In the genomic region with DNA sequence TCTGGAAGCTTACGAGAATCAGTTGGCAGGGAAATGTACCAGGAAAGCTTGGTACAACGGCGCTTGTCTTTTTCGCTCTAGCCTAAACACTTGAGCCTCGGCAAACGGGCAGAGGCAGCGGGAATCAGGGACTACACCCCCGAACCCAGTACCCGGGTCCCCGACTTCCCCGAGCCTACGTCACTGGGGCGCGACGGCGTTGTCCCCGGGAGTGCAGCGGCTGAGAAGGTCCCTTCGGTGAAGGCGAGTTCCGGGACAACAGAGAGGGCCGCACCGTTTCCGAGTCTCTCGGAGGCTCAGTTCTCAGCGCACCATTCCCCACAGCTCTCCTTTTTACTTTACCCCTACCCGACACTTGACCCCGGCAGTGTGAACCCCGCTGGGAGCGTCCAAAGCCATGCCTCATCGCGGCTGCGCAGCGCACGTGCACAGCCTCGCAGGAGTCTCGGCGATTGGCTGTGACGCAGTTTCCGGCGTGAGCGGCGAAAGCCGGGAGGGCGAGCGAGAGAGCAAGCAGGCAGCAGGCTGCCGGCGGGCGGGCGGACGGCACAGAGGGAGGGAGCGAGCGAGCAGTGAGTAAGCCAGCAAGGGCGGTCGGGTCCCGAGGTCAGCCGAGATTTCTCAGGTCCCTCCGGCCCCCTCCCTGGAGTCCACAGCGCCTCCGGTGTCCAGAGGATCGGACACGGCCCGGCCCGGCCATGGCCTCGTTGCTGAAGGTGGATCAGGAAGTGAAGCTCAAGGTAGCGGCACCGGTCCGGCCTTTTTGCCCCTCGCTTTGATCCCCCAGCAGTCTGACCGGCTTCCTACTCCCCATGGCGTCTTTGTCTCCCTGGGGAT, we compare ENCODE assay signal across 8 cellular contexts. TPM values are rescaled to one million over a fixed set of nuclear protein-coding genes. Genes with fewer than 3 reads are reported as not detected.
A peak's percentile ranks its signal among the peaks of the same experiment; 100 is the strongest.
DNase-seq lines count a peak whose midpoint lies in the region; ATAC-seq and TF ChIP-seq lines count a peak whose summit lies in the region.

A gene with protein sequence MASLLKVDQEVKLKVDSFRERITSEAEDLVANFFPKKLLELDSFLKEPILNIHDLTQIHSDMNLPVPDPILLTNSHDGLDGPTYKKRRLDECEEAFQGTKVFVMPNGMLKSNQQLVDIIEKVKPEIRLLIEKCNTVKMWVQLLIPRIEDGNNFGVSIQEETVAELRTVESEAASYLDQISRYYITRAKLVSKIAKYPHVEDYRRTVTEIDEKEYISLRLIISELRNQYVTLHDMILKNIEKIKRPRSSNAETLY (plus strand): TSS at position 464 of the 837 bp plus-strand sequence. CDS start 235 bp downstream, at position 699.

- POLR2A ChIA-PET in PC-3 (lab: Charles Lee; ENCODE audit: unreplicated experiment): interaction anchor here (0.5 to 0.6 kb wide), 2 partner anchors 9 to 228 kb away, joined by 3 to 8 read pairs; a partner anchor contains a TSS

- CTCF ChIA-PET in PC-3 (lab: Charles Lee): interaction anchor here (0.6 kb wide), 1 partner anchor 529 kb away, joined by 3 read pairs; no protein-coding TSS in a partner anchor

- H3K4me1 Mint-ChIP-seq in IgD-negative memory B cell: peaks cover 12 to 17% (median 14%) of the 10 kb centered on the region in 3 donors
- peaks cover 34% of the 10 kb centered on the region for H3K4me1 Mint-ChIP-seq in activated T-cell treated with anti-CD3 and anti-CD28 coated beads, Interleukin-2, amount 50 U/mL, for 24 hours (ENCODE audit: low read depth)

- no peaks in the 10 kb centered on the region for H3F3A ChIP-seq in PC-3 (ENCODE audit: low read length, unreplicated experiment)

- H3K9ac ChIP-seq in PC-3 (ENCODE audit: low read length) (peak within 1 kb of the TSS; percentile 99), muscle layer of colon (ENCODE audit: low read length) (peak within 1 kb of the TSS; percentile 72)

- no peak for TF ChIP-seq CTCF in PC-3 (conservative IDR thresholded peaks at IDR 0.05; ENCODE audit: low read depth, low read length)

- peak within 1 kb of the TSS; percentile 99 to 100 (median 99) for H3K27ac Mint-ChIP-seq in IgD-negative memory B cell
- H3K27ac Mint-ChIP-seq in activated T-cell treated with anti-CD3 and anti-CD28 coated beads, Interleukin-2, amount 50 U/mL, for 24 hours: peak within 1 kb of the TSS; percentile 99

- peak; percentile 82 for ATAC-seq in GM21528 (IDR thresholded peaks at IDR 0.05; ENCODE audit: low FRiP score, unreplicated experiment)
- ATAC-seq in PC-3: peak; percentile 91

- H3K4me3 Mint-ChIP-seq in IgD-negative memory B cell: peak within 1 kb of the TSS; percentile 96 to 99 (median 98)
- H3K4me3 Mint-ChIP-seq in activated T-cell treated with anti-CD3 and anti-CD28 coated beads, Interleukin-2, amount 50 U/mL, for 24 hours: peak within 1 kb of the TSS; percentile 95

- H3K9me3 ChIP-seq in PC-3 (ENCODE audit: low read length) (no peaks in the 10 kb centered on the region), esophagus (ENCODE audit: control insufficient read depth in 2 of 2, insufficient read depth in 1 of 2, low read depth in 1 of 2, low read length in 1 of 2) (no peaks in the 10 kb centered on the region), muscle layer of colon (ENCODE audit: low read length) (no peaks in the 10 kb centered on the region)

- H3K27me3 Mint-ChIP-seq in IgD-negative memory B cell: no peaks in the 10 kb centered on the region
- no peaks in the 10 kb centered on the region for H3K27me3 Mint-ChIP-seq in activated T-cell treated with anti-CD3 and anti-CD28 coated beads, Interleukin-2, amount 50 U/mL, for 24 hours

- no peaks in the 10 kb centered on the region for H3K9me3 Mint-ChIP-seq in IgD-negative memory B cell
- H3K9me3 Mint-ChIP-seq in activated T-cell treated with anti-CD3 and anti-CD28 coated beads, Interleukin-2, amount 50 U/mL, for 24 hours: no peaks in the 10 kb centered on the region

- DNase-seq in DMS153 (lab: John Stamatoyannopoulos, UW): peak; percentile 71
- peak; percentile 80 for DNase-seq in PC-3
- peak; percentile 95 for DNase-seq in activated T-cell treated with anti-CD3 and anti-CD28 coated beads, Interleukin-2, amount 50 U/mL, for 24 hours
- DNase-seq in stimulated activated CD8-positive, alpha-beta memory T cell treated with anti-CD3 and anti-CD28 coated beads, Interleukin-7, amount 100 ng/mL, for 24 hours (ENCODE audit: low read depth): peak; percentile 81

- intact Hi-C loops in PC-3 (cut with micrococcal nuclease): no loop called here

- BruUV-seq in PC-3 (replicated peaks; lab: Mats Ljungman, UMichigan): TSS peak; percentile 86

- H3K27me3 ChIP-seq in PC-3 (ENCODE audit: low read length) (no peaks in the 10 kb centered on the region), esophagus (ENCODE audit: control insufficient read depth in 1 of 2, insufficient read depth in 2 of 2, low read length in 2 of 2) (no peaks in the 10 kb centered on the region), muscle layer of colon (ENCODE audit: control insufficient read depth in 1 of 2, insufficient read depth in 2 of 2, low read length in 2 of 2) (no peaks in the 10 kb centered on the region)

- 0% methylated on average over 59 to 71 of the region's 71 CpGs for WGBS in esophagus, 2 donors

- H3K27ac ChIP-seq in PC-3 (ENCODE audit: low read length) (peak within 1 kb of the TSS; percentile 75), esophagus (ENCODE audit: low read depth in 2 of 2, low read length in 1 of 2) (peak within 1 kb of the TSS; percentile 79 to 94), muscle layer of colon (ENCODE audit: low read depth, low read length) (peak within 1 kb of the TSS; percentile 96)

- H4K20me1 ChIP-seq in PC-3 (ENCODE audit: low read length): no peaks in the 10 kb centered on the region

- no peaks in the 10 kb centered on the region for H3K36me3 Mint-ChIP-seq in IgD-negative memory B cell
- peaks cover 54% of the 10 kb centered on the region for H3K36me3 Mint-ChIP-seq in activated T-cell treated with anti-CD3 and anti-CD28 coated beads, Interleukin-2, amount 50 U/mL, for 24 hours (ENCODE audit: low read depth)

- H3K36me3 ChIP-seq in PC-3 (ENCODE audit: low read depth, low read length) (peaks cover 12% of the 10 kb centered on the region), esophagus (ENCODE audit: control insufficient read depth in 2 of 2, insufficient read depth in 2 of 2, low read length in 1 of 2) (peaks cover 0 to 7% of the 10 kb centered on the region in 2 donors), muscle layer of colon (ENCODE audit: insufficient read depth, low read length) (peaks cover 19% of the 10 kb centered on the region)

- H3K4me3 ChIP-seq in PC-3 (ENCODE audit: low read length) (peak within 1 kb of the TSS; percentile 96), esophagus (ENCODE audit: low read depth in 1 of 2, low read length in 2 of 2) (peak within 1 kb of the TSS; percentile 80 to 85), muscle layer of colon (ENCODE audit: low read depth in 1 of 2, low read length in 2 of 2) (peak within 1 kb of the TSS; percentile 82 to 94)

- H3K4me1 ChIP-seq in PC-3 (ENCODE audit: insufficient read depth, low read length): peaks cover 12% of the 10 kb centered on the region
- H3K4me1 ChIP-seq in esophagus (ENCODE audit: control insufficient read depth in 2 of 2, insufficient read depth in 2 of 2, low read length in 1 of 2): no peaks in the 10 kb centered on the region
- H3K4me1 ChIP-seq in muscle layer of colon (ENCODE audit: insufficient read depth, low read length): peaks cover 17% of the 10 kb centered on the region

- peak within 1 kb of the TSS; percentile 92 for H3K4me2 ChIP-seq in PC-3 (ENCODE audit: low read length)

- no peaks in the 10 kb centered on the region for H3K9me2 ChIP-seq in PC-3 (replicated peaks; ENCODE audit: low read length)

- peak within 1 kb of the TSS; percentile 89 for H2AFZ ChIP-seq in PC-3 (ENCODE audit: low read length)

- peaks cover 45% of the 10 kb centered on the region for H3K79me2 ChIP-seq in PC-3 (ENCODE audit: low read length)

RNA-seq across cellular contexts. Expression of the gene that starts here (rescaled TPM):
- 116 TPM for polyA plus RNA-seq in IgD-negative memory B cell
- 107 and 123 TPM in 2 replicates for total RNA-seq in PC-3 (2014; rRNA removed)
- 10 to 100 TPM; 24.8 to 69.3 TPM for polyA plus RNA-seq in esophagus

Comparison
In these comparisons a context has a peak if more than half of its experiments do, and no peak if none do; other contexts are left out.
1. Peak in every context shown above with its lines: DNase-seq, ATAC-seq, H3K4me3 ChIP-seq and H3K27ac ChIP-seq.